9 cellular contexts compared by ENCODE assay signal in the genomic region with DNA sequence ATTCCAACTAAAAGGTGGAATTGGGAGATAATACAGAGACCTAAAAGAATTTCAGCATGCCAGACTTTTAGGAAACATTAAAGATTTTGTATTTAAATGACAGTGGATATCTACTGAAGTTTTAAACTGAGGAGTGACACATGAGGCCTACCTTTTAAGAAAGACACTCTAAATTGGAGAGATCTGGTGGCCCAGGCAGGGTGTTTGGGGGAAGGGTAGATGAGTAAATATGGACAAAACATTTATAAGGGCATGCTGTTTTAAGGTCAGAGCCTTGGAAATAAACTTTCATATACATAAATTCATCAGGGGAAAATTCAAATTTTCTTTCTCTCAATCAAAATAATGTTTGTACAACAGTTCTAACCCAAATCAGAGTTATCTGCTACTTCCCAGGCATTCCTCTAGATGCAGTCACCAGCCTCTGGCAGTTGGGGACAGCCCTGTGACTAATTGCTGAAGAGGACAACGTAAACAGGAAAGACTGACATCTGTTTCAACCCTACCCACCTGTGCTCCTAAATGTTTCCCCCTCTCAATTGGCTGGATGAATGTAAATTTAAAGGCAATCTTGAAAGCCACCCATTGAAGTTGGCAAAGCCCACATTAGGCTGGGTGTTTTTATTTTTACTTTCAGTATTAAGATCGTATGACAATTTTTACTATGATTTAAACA.
DNase-seq lines count a peak whose midpoint lies in the region; ATAC-seq and TF ChIP-seq lines count a peak whose summit lies in the region.
"Had no signal": no experiment of that assay in that cellular context is flagged by ENCODE, and none has a peak within 500 bp of the region (broad histone marks: within the 10 kb centered on the region; RNA-seq: fewer than 3 reads in every experiment).

No MANE protein-coding gene starts in this region.

- H3K27ac Mint-ChIP-seq in CD8-positive, alpha-beta T cell: no peak overlapping the region

- no peaks in the 10 kb centered on the region for H4K20me1 ChIP-seq in mammary epithelial cell (ENCODE audit: insufficient read depth, low read length)

- H3K4me3 ChIP-seq in mammary epithelial cell (replicated peaks in 1 of 3; ENCODE audit: insufficient read depth in 1 of 3, low read depth in 2 of 3, low read length in 3 of 3): peak overlapping the region in 2 of 3 experiments; percentile 5 to 15
- peak overlapping the region; percentile 42 to 72 (median 55) for H3K4me3 ChIP-seq in subcutaneous abdominal adipose tissue (ENCODE audit: low read depth in 1 of 5, low read length in 5 of 5)
- H3K4me3 ChIP-seq in HAP-1: no peak overlapping the region
- no peak overlapping the region for H3K4me3 ChIP-seq in CD8-positive, alpha-beta T cell (ENCODE audit: low read depth, low read length)

- no peak overlapping the region for H3K4me3 Mint-ChIP-seq in CD8-positive, alpha-beta T cell

- no peaks in the 10 kb centered on the region for H3K79me2 ChIP-seq in mammary epithelial cell (ENCODE audit: insufficient read depth, low read length)

- no TSS peak for BruUV-seq in mammary epithelial cell (replicated peaks; lab: Mats Ljungman, UMichigan)

- H3K9me3 ChIP-seq in mammary epithelial cell (replicated peaks; ENCODE audit: insufficient read depth, low read length): no peaks in the 10 kb centered on the region
- H3K9me3 ChIP-seq in subcutaneous abdominal adipose tissue (ENCODE audit: control insufficient read depth in 5 of 5, low read length in 5 of 5): no peaks in the 10 kb centered on the region
- H3K9me3 ChIP-seq in HAP-1: no peaks in the 10 kb centered on the region
- no peaks in the 10 kb centered on the region for H3K9me3 ChIP-seq in CD8-positive, alpha-beta T cell (ENCODE audit: low read length)
- H3K9me3 ChIP-seq: adrenal gland had no signal

- H3K9ac ChIP-seq in mammary epithelial cell (ENCODE audit: insufficient read depth, low read length) (no peak overlapping the region), subcutaneous abdominal adipose tissue (ENCODE audit: low read length in 5 of 5) (no peak overlapping the region)

- no peaks in the 10 kb centered on the region for H3K36me3 Mint-ChIP-seq in CD8-positive, alpha-beta T cell

- WGBS in mammary epithelial cell (ENCODE audit: low coverage, missing lambda C conversion rate): 58% methylated on average over 2 of the region's 2 CpGs

- H3K4me1 ChIP-seq in mammary epithelial cell (ENCODE audit: insufficient read depth, low read length) (no peaks in the 10 kb centered on the region), subcutaneous abdominal adipose tissue (ENCODE audit: control insufficient read depth in 5 of 5, insufficient read depth in 5 of 5, low read length in 5 of 5) (no peaks in the 10 kb centered on the region), HAP-1 (no peaks in the 10 kb centered on the region)
- no peaks in the 10 kb centered on the region for H3K4me1 ChIP-seq in CD8-positive, alpha-beta T cell (ENCODE audit: insufficient read depth, low read length)
- H3K4me1 ChIP-seq: adrenal gland had no signal

- in situ Hi-C loops in mammary epithelial cell (cut with MboI; ENCODE audit: low sequenced_read_pairs in 2 of 2): no loop called here
- in situ Hi-C loops in HAP-1 (cut with MboI; ENCODE audit: low sequenced_read_pairs): no loop called here

- H2AFZ ChIP-seq in mammary epithelial cell (ENCODE audit: low read depth, low read length): peak overlapping the region; percentile 46

- no peak overlapping the region for H3K27ac ChIP-seq in mammary epithelial cell (ENCODE audit: insufficient read depth, low read depth, low read length)
- no peak overlapping the region for H3K27ac ChIP-seq in subcutaneous abdominal adipose tissue (ENCODE audit: low read depth, low read length)
- no peak overlapping the region for H3K27ac ChIP-seq in CD8-positive, alpha-beta T cell (ENCODE audit: low read depth, low read length)
- H3K27ac ChIP-seq: adrenal gland had no signal

- peaks cover 2% of the 10 kb centered on the region for H3K4me1 Mint-ChIP-seq in CD8-positive, alpha-beta T cell (ENCODE audit: low read depth)

- peaks cover 10% of the 10 kb centered on the region for H3K9me3 Mint-ChIP-seq in CD8-positive, alpha-beta T cell

- no peaks in the 10 kb centered on the region for H3K27me3 ChIP-seq in mammary epithelial cell (ENCODE audit: insufficient read depth, low read length)
- H3K27me3 ChIP-seq in subcutaneous abdominal adipose tissue (ENCODE audit: control insufficient read depth in 5 of 5, insufficient read depth in 4 of 5, low read length in 5 of 5): no peaks in the 10 kb centered on the region
- no peaks in the 10 kb centered on the region for H3K27me3 ChIP-seq in HAP-1 (ENCODE audit: low read depth)
- H3K27me3 ChIP-seq in CD8-positive, alpha-beta T cell (ENCODE audit: insufficient read depth, low read length): no peaks in the 10 kb centered on the region
- H3K27me3 ChIP-seq: adrenal gland had no signal

- intact Hi-C loops in mammary epithelial cell (cut with micrococcal nuclease): no loop called here
- intact Hi-C loops in CD8-positive, alpha-beta T cell (cut with DNase I, micrococcal nuclease): no loop called here

- ATAC-seq in GM21390 (IDR thresholded peaks at IDR 0.05; ENCODE audit: unreplicated experiment): peak; percentile 86
- no peak for ATAC-seq in CD8-positive, alpha-beta T cell

- peak overlapping the region; percentile 60 for H3K4me2 ChIP-seq in mammary epithelial cell (ENCODE audit: insufficient read depth, low read depth, low read length)

- POLR2A ChIA-PET in CD8-positive, alpha-beta T cell (lab: Charles Lee): no interaction called here

- dilution Hi-C loops in mammary epithelial cell (cut with HindIII; ENCODE audit: low sequenced_read_pairs): no loop called here

- H3K36me3 ChIP-seq in mammary epithelial cell (ENCODE audit: insufficient read depth, low read length): no peaks in the 10 kb centered on the region
- H3K36me3 ChIP-seq in subcutaneous abdominal adipose tissue (ENCODE audit: control insufficient read depth in 5 of 5, insufficient read depth in 5 of 5, low read length in 5 of 5): no peaks in the 10 kb centered on the region
- H3K36me3 ChIP-seq in HAP-1 (replicated peaks): no peaks in the 10 kb centered on the region
- no peaks in the 10 kb centered on the region for H3K36me3 ChIP-seq in CD8-positive, alpha-beta T cell (ENCODE audit: insufficient read depth, low read length)
- H3K36me3 ChIP-seq: adrenal gland had no signal

- no peaks in the 10 kb centered on the region for H3K27me3 Mint-ChIP-seq in CD8-positive, alpha-beta T cell (ENCODE audit: low read depth)

- CTCF ChIA-PET in mammary epithelial cell (lab: Charles Lee; ENCODE audit: low non-redundant PET): no interaction called here
- CTCF ChIA-PET in CD8-positive, alpha-beta T cell (lab: Charles Lee): no interaction called here

- TF ChIP-seq CTCF in mammary epithelial cell (conservative IDR thresholded peaks at IDR 0.05 in 1 of 2, IDR thresholded peaks at IDR 0.05 in 1 of 2; ENCODE audit: extremely low read depth in 1 of 2, insufficient read depth in 1 of 2, low read depth in 1 of 2, low read length in 2 of 2): no peak
- TF ChIP-seq CTCF in CD8-positive, alpha-beta T cell (IDR thresholded peaks at IDR 0.05): no peak

- DNase-seq in COLO829 (ENCODE audit: low spot score) (peak; percentile 48), HT-29 (ENCODE audit: low spot score) (peak; percentile 12), mammary epithelial cell (peak; percentile 7), HAP-1 (ENCODE audit: low spot score in 2 of 2) (no peak), DMS79 (lab: John Stamatoyannopoulos, UW) (no peak)
- no peak for DNase-seq in CD8-positive, alpha-beta T cell

Comparison
In these comparisons a context has a peak if more than half of its experiments do, and no peak if none do; other contexts are left out.
1. DNase-seq: peak in COLO829 (single experiment), HT-29 (single experiment) and mammary epithelial cell (single experiment); none in HAP-1 (0 of 2), DMS79 (single experiment) and CD8-positive, alpha-beta T cell (0 of 7).
2. H3K4me3 ChIP-seq: peak in mammary epithelial cell (2 of 3) and subcutaneous abdominal adipose tissue (5 of 5); none in HAP-1 (single experiment) and CD8-positive, alpha-beta T cell (single experiment).